In genomic region chrX:48540480-48540879, GRCh38 we compare ENCODE assay signal across 6 cellular contexts. TPM values are rescaled to one million over a fixed set of nuclear protein-coding genes. Genes with fewer than 3 reads are reported as not detected.
DNase-seq lines count a peak whose midpoint lies in the region; ATAC-seq and TF ChIP-seq lines count a peak whose summit lies in the region.

No MANE protein-coding gene starts in this region.

- peaks cover 18% of the 10 kb centered on the region for H3K36me3 ChIP-seq in HUES6 (ENCODE audit: control insufficient read depth, insufficient read depth, low read length)
- no peaks in the 10 kb centered on the region for H3K36me3 ChIP-seq in breast epithelium

- H3K9me3 ChIP-seq in HUES6 (ENCODE audit: control insufficient read depth, insufficient read depth, low read depth, low read length), result peaks cover 9% of the 10 kb centered on the region; the same call in 1 of the 2 replicates
- no peaks in the 10 kb centered on the region for H3K9me3 ChIP-seq in breast epithelium

- no peak for TF ChIP-seq CTCF in breast epithelium (IDR thresholded peaks at IDR 0.05)
- no peak for TF ChIP-seq CTCF in progenitor cell of endocrine pancreas (IDR thresholded peaks at IDR 0.05; ENCODE audit: unreplicated experiment)

- peak overlapping the region; percentile 2 for H3K9ac ChIP-seq in HUES6 (ENCODE audit: low read length)

- H3K27ac ChIP-seq in HUES6 (ENCODE audit: low read depth, low read length), result no peak overlapping the region
- peak overlapping the region in 1 of 2 donors; percentile 85 for H3K27ac ChIP-seq in breast epithelium

- H3K27me3 ChIP-seq in HUES6 (ENCODE audit: control insufficient read depth, insufficient read depth, low read length), result no peaks in the 10 kb centered on the region
- no peaks in the 10 kb centered on the region for H3K27me3 ChIP-seq in breast epithelium

- H3K27ac Mint-ChIP-seq in progenitor cell of endocrine pancreas, result peak overlapping the region; percentile 73

- TF ChIP-seq POLR2A in breast epithelium (IDR thresholded peaks at IDR 0.05), result no peak

- H3K9me3 Mint-ChIP-seq in progenitor cell of endocrine pancreas (ENCODE audit: low read depth), result peaks cover 10% of the 10 kb centered on the region

- H3K4me1 ChIP-seq in HUES6 (ENCODE audit: control insufficient read depth, insufficient read depth, low read length), result no peaks in the 10 kb centered on the region
- no peaks in the 10 kb centered on the region for H3K4me1 ChIP-seq in breast epithelium

- no peaks in the 10 kb centered on the region for H3K27me3 Mint-ChIP-seq in progenitor cell of endocrine pancreas

- peak overlapping the region; percentile 91 for H3K4me3 ChIP-seq in HUES6 (ENCODE audit: low read depth, low read length)
- H3K4me3 ChIP-seq in breast epithelium, result peak overlapping the region; percentile 62 to 70 (median 69)

- H3K36me3 Mint-ChIP-seq in progenitor cell of endocrine pancreas (ENCODE audit: insufficient read depth), result peaks cover 7% of the 10 kb centered on the region

- DNase-seq in breast epithelium (ENCODE audit: low spot score in 2 of 2) (no peak), progenitor cell of endocrine pancreas (ENCODE audit: low spot score, unreplicated experiment) (no peak)

- intact Hi-C loops in breast epithelium (cut with DNase I; ENCODE audit: low total_unique reads), result no loop called here

- peak overlapping the region; percentile 89 for H3K4me3 Mint-ChIP-seq in progenitor cell of endocrine pancreas (ENCODE audit: low read depth)

- ATAC-seq in HG02759 (IDR thresholded peaks at IDR 0.05; ENCODE audit: unreplicated experiment), result no peak
- ATAC-seq in GM18861 (IDR thresholded peaks at IDR 0.05; ENCODE audit: unreplicated experiment), result no peak
- ATAC-seq in HG03565 (IDR thresholded peaks at IDR 0.05; ENCODE audit: unreplicated experiment), result no peak

- H3K4me1 Mint-ChIP-seq in progenitor cell of endocrine pancreas (ENCODE audit: low read depth), result peaks cover 9% of the 10 kb centered on the region

RNA-seq across cellular contexts. Expression of gene TBC1D25, which starts 1.0 kb away (rescaled TPM):
- total RNA-seq in breast epithelium, result 10 to 100 TPM; 11.3 to 13.0 (median 12.5) TPM
- total RNA-seq in progenitor cell of endocrine pancreas, result 12.6 and 14.5 TPM in 2 replicates

RNA-seq across cellular contexts. Expression of gene EBP, which starts 18.9 kb away (rescaled TPM):
- total RNA-seq in breast epithelium (10 to 100 TPM; 20.3 to 22.0 (median 20.6) TPM), progenitor cell of endocrine pancreas (73.1 and 81.9 TPM in 2 replicates)

RNA-seq across cellular contexts. Expression of gene PORCN, which starts 31.7 kb away (rescaled TPM):
- total RNA-seq in breast epithelium, result 10 to 100 TPM; 12.1 to 22.1 (median 17.0) TPM
- total RNA-seq in progenitor cell of endocrine pancreas, result 6.5 and 8.3 TPM in 2 replicates

RNA-seq across cellular contexts. Expression of gene RBM3, which starts 33.8 kb away (rescaled TPM):
- total RNA-seq in breast epithelium (100 to 1,000 TPM; 152 to 328 (median 213) TPM), progenitor cell of endocrine pancreas (140 and 169 TPM in 2 replicates)

RNA-seq across cellular contexts. Expression of gene WDR13, which starts 56.8 kb away (rescaled TPM):
- total RNA-seq in breast epithelium (100 to 1,000 TPM in 1 of 3 donors, 10 to 100 TPM in 2; 97.2 to 113 (median 97.7) TPM), progenitor cell of endocrine pancreas (103 and 112 TPM in 2 replicates)
